ENCODE assay signal across 16 cellular contexts in genomic region chr1:24981632-24982007, GRCh38. TPM values are rescaled to one million over a fixed set of nuclear protein-coding genes. Genes with fewer than 3 reads are reported as not detected.
A peak's percentile ranks its signal among the peaks of the same experiment; 100 is the strongest.
DNase-seq lines count a peak whose midpoint lies in the region; ATAC-seq lines count a peak whose summit lies in the region.
"Had no signal": no experiment of that assay in that cellular context is flagged by ENCODE, and none has a peak within 500 bp of the region (broad histone marks: within the 10 kb centered on the region; RNA-seq: fewer than 3 reads in every experiment).

No MANE protein-coding gene starts in this region.

- peak overlapping the region; percentile 88 for H3K27ac Mint-ChIP-seq in activated CD4-positive, alpha-beta T cell treated with anti-CD3 and anti-CD28 coated beads, Interleukin-2, amount 10 ng/mL, durations not matched to agents 7 days and 5 days
- H3K27ac Mint-ChIP-seq in activated naive CD8-positive, alpha-beta T cell treated with anti-CD3 and anti-CD28 coated beads, Interleukin-2, amount 10 ng/mL, durations not matched to agents 7 days and 5 days = peak overlapping the region; percentile 91

- POLR2A ChIA-PET in activated CD4-positive, alpha-beta T cell treated with anti-CD3 and anti-CD28 coated beads, Interleukin-2, amount 10 ng/mL, durations not matched to agents 7 days and 5 days (lab: Charles Lee) = no interaction called here
- POLR2A ChIA-PET in activated naive CD8-positive, alpha-beta T cell treated with anti-CD3 and anti-CD28 coated beads, Interleukin-2, amount 10 ng/mL, durations not matched to agents 7 days and 5 days (lab: Charles Lee) = interaction anchor here (0.6 to 9.3 kb wide), 9 partner anchors 11 to 56 kb away, joined by 3 to 116 read pairs (median 5); no protein-coding TSS in a partner anchor

- ATAC-seq in activated naive CD8-positive, alpha-beta T cell treated with anti-CD3 and anti-CD28 coated beads, Interleukin-2, amount 10 ng/mL, durations not matched to agents 7 days and 5 days (ENCODE audit: low read depth) = peak; percentile 45
- ATAC-seq in GM18873 (IDR thresholded peaks at IDR 0.05; ENCODE audit: low FRiP score, unreplicated experiment) = no peak
- ATAC-seq: gastrocnemius medialis, GM12878 had no signal

- H3K9me3 Mint-ChIP-seq in activated CD4-positive, alpha-beta T cell treated with anti-CD3 and anti-CD28 coated beads, Interleukin-2, amount 10 ng/mL, durations not matched to agents 7 days and 5 days = peaks cover 4% of the 10 kb centered on the region
- peaks cover 6% of the 10 kb centered on the region for H3K9me3 Mint-ChIP-seq in activated naive CD8-positive, alpha-beta T cell treated with anti-CD3 and anti-CD28 coated beads, Interleukin-2, amount 10 ng/mL, durations not matched to agents 7 days and 5 days

- H3K4me1 Mint-ChIP-seq in activated CD4-positive, alpha-beta T cell treated with anti-CD3 and anti-CD28 coated beads, Interleukin-2, amount 10 ng/mL, durations not matched to agents 7 days and 5 days = peaks cover 93% of the 10 kb centered on the region
- peaks cover 90% of the 10 kb centered on the region for H3K4me1 Mint-ChIP-seq in activated naive CD8-positive, alpha-beta T cell treated with anti-CD3 and anti-CD28 coated beads, Interleukin-2, amount 10 ng/mL, durations not matched to agents 7 days and 5 days

- no peaks in the 10 kb centered on the region for H3K27me3 Mint-ChIP-seq in activated CD4-positive, alpha-beta T cell treated with anti-CD3 and anti-CD28 coated beads, Interleukin-2, amount 10 ng/mL, durations not matched to agents 7 days and 5 days
- H3K27me3 Mint-ChIP-seq in activated naive CD8-positive, alpha-beta T cell treated with anti-CD3 and anti-CD28 coated beads, Interleukin-2, amount 10 ng/mL, durations not matched to agents 7 days and 5 days = no peaks in the 10 kb centered on the region

- DNase-seq in T follicular helper cell (ENCODE audit: low read depth) = peak; percentile 33
- DNase-seq in activated CD4-positive, alpha-beta T cell treated with anti-CD3 and anti-CD28 coated beads, Interleukin-2, amount 10 ng/mL, durations not matched to agents 7 days and 5 days = peak; percentile 67
- peak; percentile 63 for DNase-seq in activated naive CD8-positive, alpha-beta T cell treated with anti-CD3 and anti-CD28 coated beads, Interleukin-2, amount 10 ng/mL, durations not matched to agents 7 days and 5 days
- peak; percentile 53 for DNase-seq in stimulated activated CD8-positive, alpha-beta memory T cell treated with anti-CD3 and anti-CD28 coated beads, Interleukin-12 subunit alpha, Interleukin-12 subunit beta, amount 100 ng/mL, for 4 hours (ENCODE audit: low read depth)
- DNase-seq in NCI-H187 (lab: John Stamatoyannopoulos, UW) = no peak
- DNase-seq in NCI-H82 treated with DMSO at 0.1 percent for 48 hours (lab: John Stamatoyannopoulos, UW; ENCODE audit: unreplicated experiment) = no peak
- DNase-seq: C1 segment of cervical spinal cord, gastrocnemius medialis, KBM-7, mesendoderm, NCI-H1436 treated with DMSO at 0.1 percent for 48 hours, NCI-H345, occipital lobe, SIG-M5 had no signal

- CTCF ChIA-PET in activated CD4-positive, alpha-beta T cell treated with anti-CD3 and anti-CD28 coated beads, Interleukin-2, amount 10 ng/mL, durations not matched to agents 7 days and 5 days (lab: Charles Lee) = interaction anchor here (0.6 to 7.0 kb wide), 7 partner anchors 8 to 32 kb away, joined by 3 to 57 read pairs (median 3); no protein-coding TSS in a partner anchor

- peak overlapping the region; percentile 9 for H3K4me3 Mint-ChIP-seq in activated CD4-positive, alpha-beta T cell treated with anti-CD3 and anti-CD28 coated beads, Interleukin-2, amount 10 ng/mL, durations not matched to agents 7 days and 5 days
- H3K4me3 Mint-ChIP-seq in activated naive CD8-positive, alpha-beta T cell treated with anti-CD3 and anti-CD28 coated beads, Interleukin-2, amount 10 ng/mL, durations not matched to agents 7 days and 5 days = peak overlapping the region; percentile 62

- H3K36me3 Mint-ChIP-seq in activated CD4-positive, alpha-beta T cell treated with anti-CD3 and anti-CD28 coated beads, Interleukin-2, amount 10 ng/mL, durations not matched to agents 7 days and 5 days (ENCODE audit: low read depth) = peaks cover 11% of the 10 kb centered on the region
- peaks cover 14% of the 10 kb centered on the region for H3K36me3 Mint-ChIP-seq in activated naive CD8-positive, alpha-beta T cell treated with anti-CD3 and anti-CD28 coated beads, Interleukin-2, amount 10 ng/mL, durations not matched to agents 7 days and 5 days

RNA-seq across cellular contexts. Expression of gene RUNX3, which starts 51.5 kb away (rescaled TPM):
- total RNA-seq in activated CD4-positive, alpha-beta T cell treated with anti-CD3 and anti-CD28 coated beads, Interleukin-2, amount 10 ng/mL, durations not matched to agents 7 days and 5 days = 100 to 1,000 TPM; 108 to 125 TPM
- 100 to 1,000 TPM; 172 TPM for total RNA-seq in activated naive CD8-positive, alpha-beta T cell treated with anti-CD3 and anti-CD28 coated beads, Interleukin-2, amount 10 ng/mL, durations not matched to agents 7 days and 5 days

Comparison
In these comparisons a context has a peak if more than half of its experiments do, and no peak if none do; other contexts are left out.
1. DNase-seq: peak in T follicular helper cell (single experiment), activated CD4-positive, alpha-beta T cell treated with anti-CD3 and anti-CD28 coated beads, Interleukin-2, amount 10 ng/mL, durations not matched to agents 7 days and 5 days (single experiment), activated naive CD8-positive, alpha-beta T cell treated with anti-CD3 and anti-CD28 coated beads, Interleukin-2, amount 10 ng/mL, durations not matched to agents 7 days and 5 days (single experiment) and stimulated activated CD8-positive, alpha-beta memory T cell treated with anti-CD3 and anti-CD28 coated beads, Interleukin-12 subunit alpha, Interleukin-12 subunit beta, amount 100 ng/mL, for 4 hours (single experiment); none in NCI-H187 (0 of 2) and NCI-H82 treated with DMSO at 0.1 percent for 48 hours (single experiment).